ENCODE assay signal across 8 cellular contexts in the genomic region with DNA sequence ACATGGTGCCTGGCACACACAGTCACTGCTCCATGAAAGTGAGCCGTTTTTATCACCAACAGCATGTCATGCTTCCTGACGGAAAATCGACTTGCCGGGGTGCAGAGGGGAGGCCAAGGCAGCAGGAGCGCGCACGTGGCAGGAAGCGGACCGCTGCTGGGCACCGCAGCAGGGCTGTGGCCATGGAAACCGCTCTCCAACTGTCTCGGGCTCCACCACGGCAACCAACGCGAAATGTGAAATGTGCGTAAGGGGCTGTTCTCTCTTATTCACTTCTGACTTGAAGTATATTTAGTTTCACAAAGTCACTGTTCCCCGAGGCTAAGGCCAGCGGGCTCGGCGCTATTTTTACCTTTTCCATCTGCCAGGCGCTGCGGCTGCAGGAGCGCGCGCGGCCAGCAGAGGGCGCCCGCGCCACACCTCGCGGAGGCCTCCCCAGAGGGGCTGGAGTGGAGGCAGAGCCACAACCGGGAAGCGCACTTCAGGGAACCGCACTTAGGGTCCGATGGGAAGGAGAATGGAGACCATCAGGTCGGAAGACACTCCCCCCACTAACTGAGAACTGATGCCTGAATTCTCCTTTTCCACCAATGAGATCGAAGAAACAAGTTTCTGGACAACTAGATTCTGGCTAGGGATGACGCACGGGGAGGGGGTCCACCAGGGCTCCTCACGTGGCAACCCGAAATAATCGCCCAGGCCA. TPM values are rescaled to one million over a fixed set of nuclear protein-coding genes. Genes with fewer than 3 reads are reported as not detected.
A peak's percentile ranks its signal among the peaks of the same experiment; 100 is the strongest.
DNase-seq lines count a peak whose midpoint lies in the region; ATAC-seq and TF ChIP-seq lines count a peak whose summit lies in the region.

No MANE protein-coding gene starts in this region.

- H3K9me3 ChIP-seq in A673 (ENCODE audit: low read depth, low read length, poor library complexity, severe bottlenecking) (no peaks in the 10 kb centered on the region), right cardiac atrium (ENCODE audit: control insufficient read depth, low read length) (no peaks in the 10 kb centered on the region)

- intact Hi-C loops in A673 (cut with micrococcal nuclease; ENCODE audit: unreplicated experiment): no loop called here
- intact Hi-C loops in right cardiac atrium (cut with DNase I): loop anchor here in 3 of 4 donors (10.0 kb wide), 2 partner anchors 55 to 65 kb away; no protein-coding TSS in a partner anchor
- intact Hi-C loops in sciatic nerve (cut with DNase I): no loop called here

- peak; percentile 81 to 85 for ATAC-seq in right cardiac atrium
- peak; percentile 88 for ATAC-seq in sciatic nerve
- ATAC-seq in GM21619 (IDR thresholded peaks at IDR 0.05; ENCODE audit: unreplicated experiment): no peak
- ATAC-seq in HG02852 (IDR thresholded peaks at IDR 0.05; ENCODE audit: unreplicated experiment): no peak

- H3K27me3 ChIP-seq in A673 (replicated peaks; ENCODE audit: insufficient read depth, low read depth, low read length, poor library complexity) (no peaks in the 10 kb centered on the region), right cardiac atrium (ENCODE audit: control insufficient read depth, insufficient read depth) (no peaks in the 10 kb centered on the region)

- H3K4me1 ChIP-seq in A673 (ENCODE audit: insufficient read depth, low read length, poor library complexity, severe bottlenecking): peaks cover 4% of the 10 kb centered on the region
- H3K4me1 ChIP-seq in right cardiac atrium (ENCODE audit: control insufficient read depth, insufficient read depth, low read length): no peaks in the 10 kb centered on the region

- 30% methylated on average over 42 of the region's 42 CpGs for WGBS in right cardiac atrium

- peaks cover 98% of the 10 kb centered on the region for H3K36me3 ChIP-seq in A673 (ENCODE audit: insufficient read depth, low read length, poor library complexity, severe bottlenecking)

- BruUV-seq in A673 (replicated peaks; lab: Mats Ljungman, UMichigan): no TSS peak

- DNase-seq in A673 (ENCODE audit: low spot score) (peak; percentile 77), GM19240 (ENCODE audit: insufficient read length, low spot score) (peak; percentile 83), T-helper 1 cell (peak; percentile 36 to 62 (median 52)), anterior cingulate cortex (lab: John Stamatoyannopoulos, UW) (peak in 53 of 58 donors; percentile 14 to 83 (median 44)), right cardiac atrium (peak; percentile 72 to 91 (median 91)), sciatic nerve (ENCODE audit: low spot score) (peak; percentile 83)

- H3K4me3 ChIP-seq in A673 (ENCODE audit: low read depth, low read length, poor library complexity, severe bottlenecking) (no peak overlapping the region), right cardiac atrium (ENCODE audit: low read length) (no peak overlapping the region)

- H3K27ac ChIP-seq in A673 (ENCODE audit: low read depth, low read length, poor library complexity, severe bottlenecking): no peak overlapping the region
- no peak overlapping the region for H3K27ac ChIP-seq in right cardiac atrium (ENCODE audit: low read length)

- POLR2A ChIA-PET in A673 (lab: Charles Lee; ENCODE audit: low non-redundant PET): no interaction called here

- TF ChIP-seq CTCF in A673 (conservative IDR thresholded peaks at IDR 0.05; ENCODE audit: low read depth, low read length): peak; percentile 100

- CTCF ChIA-PET in A673 (lab: Charles Lee): no interaction called here

RNA-seq across cellular contexts. Expression of gene RCC2, which starts 19.7 kb away (rescaled TPM):
- total RNA-seq in A673 (2021): 180 and 182 TPM in 2 replicates
- total RNA-seq in right cardiac atrium: 10 to 100 TPM; 12.1 to 19.0 (median 14.9) TPM
- polyA plus RNA-seq in right cardiac atrium: 7.8 TPM
- 29.6 TPM for total RNA-seq in sciatic nerve

RNA-seq across cellular contexts. Expression of gene PADI6, which starts 47.8 kb away (rescaled TPM):
- total RNA-seq in A673 (2021) (not detected in 2 replicates), right cardiac atrium (not detected), sciatic nerve (not detected)
- not detected for polyA plus RNA-seq in right cardiac atrium

Comparison
In these comparisons a context has a peak if more than half of its experiments do, and no peak if none do; other contexts are left out.
1. ATAC-seq: peak in right cardiac atrium (2 of 2) and sciatic nerve (single experiment); none in GM21619 (single experiment) and HG02852 (single experiment).
2. intact Hi-C loops: an anchor here in right cardiac atrium (10.0 kb wide); none called in A673 and sciatic nerve.
3. Peak in every context shown above with its lines, with median percentiles within 50 percentile points of each other: DNase-seq.